ENCODE assay signal across 1 cellular context in genomic region chr7:98354052-98354451, GRCh38.
TF ChIP-seq lines count a peak whose summit lies in the region.

No MANE protein-coding gene starts in this region.

TF ChIP-seq in SK-N-SH treated with all-trans-retinoic acid at 6 μM for 48 hours, 23 proteins besides CTCF, POLR2A, EP300 and RAD21 (continued from another document):
- TF ChIP-seq TSHZ2 (CRISPR knock-in tag; IDR thresholded peaks at IDR 0.05), result no peak
- no peak for TF ChIP-seq ZFP30 (CRISPR knock-in tag; IDR thresholded peaks at IDR 0.05)
- no peak for TF ChIP-seq POU6F1 (CRISPR knock-in tag; IDR thresholded peaks at IDR 0.05; ENCODE audit: borderline replicate concordance, low read depth)
- TF ChIP-seq, protein P1, sequence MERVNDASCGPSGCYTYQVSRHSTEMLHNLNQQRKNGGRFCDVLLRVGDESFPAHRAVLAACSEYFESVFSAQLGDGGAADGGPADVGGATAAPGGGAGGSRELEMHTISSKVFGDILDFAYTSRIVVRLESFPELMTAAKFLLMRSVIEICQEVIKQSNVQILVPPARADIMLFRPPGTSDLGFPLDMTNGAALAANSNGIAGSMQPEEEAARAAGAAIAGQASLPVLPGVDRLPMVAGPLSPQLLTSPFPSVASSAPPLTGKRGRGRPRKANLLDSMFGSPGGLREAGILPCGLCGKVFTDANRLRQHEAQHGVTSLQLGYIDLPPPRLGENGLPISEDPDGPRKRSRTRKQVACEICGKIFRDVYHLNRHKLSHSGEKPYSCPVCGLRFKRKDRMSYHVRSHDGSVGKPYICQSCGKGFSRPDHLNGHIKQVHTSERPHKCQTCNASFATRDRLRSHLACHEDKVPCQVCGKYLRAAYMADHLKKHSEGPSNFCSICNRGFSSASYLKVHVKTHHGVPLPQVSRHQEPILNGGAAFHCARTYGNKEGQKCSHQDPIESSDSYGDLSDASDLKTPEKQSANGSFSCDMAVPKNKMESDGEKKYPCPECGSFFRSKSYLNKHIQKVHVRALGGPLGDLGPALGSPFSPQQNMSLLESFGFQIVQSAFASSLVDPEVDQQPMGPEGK (CRISPR knock-in tag; IDR thresholded peaks at IDR 0.05; ENCODE audit: borderline replicate concordance), result no peak
- TF ChIP-seq SNAI2 (CRISPR knock-in tag; IDR thresholded peaks at IDR 0.05), result no peak
